In the genomic region with DNA sequence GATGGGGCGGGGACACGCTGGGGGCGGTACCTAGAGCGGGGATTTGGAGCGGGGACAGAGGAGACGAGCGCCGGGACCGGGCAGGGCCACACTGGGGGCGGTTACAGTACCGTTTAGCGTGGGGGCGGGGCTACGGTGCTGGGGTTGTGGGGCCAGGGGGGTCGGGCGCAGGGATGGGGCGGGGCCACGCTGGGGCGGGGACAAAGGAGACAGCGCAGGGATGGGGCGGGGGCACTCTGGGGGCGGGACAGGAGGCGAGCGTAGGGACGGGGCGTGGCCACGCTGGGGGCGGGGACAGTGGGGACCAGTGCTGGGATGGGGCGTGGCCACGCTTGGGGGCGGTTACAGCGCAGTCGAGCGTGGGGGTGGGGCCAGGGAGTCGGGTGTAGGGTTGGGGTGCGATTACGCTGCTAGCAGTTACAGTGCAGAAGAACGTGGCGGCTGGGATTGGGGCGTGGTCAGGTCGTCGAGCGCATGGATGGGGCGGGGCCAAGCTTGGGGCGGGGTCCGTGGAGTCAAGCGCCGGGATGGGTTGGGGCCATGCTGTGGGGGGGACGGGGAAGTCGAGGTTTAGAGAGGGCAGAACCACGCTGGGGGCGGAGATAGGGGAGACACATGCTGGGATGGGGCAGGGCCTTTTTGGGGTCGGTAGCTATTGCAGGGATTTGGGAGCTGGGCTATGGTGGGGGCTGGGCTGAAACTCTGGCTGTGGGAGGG, we compare ENCODE assay signal across 8 cellular contexts. TPM values are rescaled to one million over a fixed set of nuclear protein-coding genes. Genes with fewer than 3 reads are reported as not detected.
DNase-seq lines count a peak whose midpoint lies in the region; ATAC-seq and TF ChIP-seq lines count a peak whose summit lies in the region.

No MANE protein-coding gene starts in this region.

- TF ChIP-seq CTCF in GM10266 (IDR thresholded peaks at IDR 0.05; ENCODE audit: control insufficient read depth, insufficient read depth, low read depth, missing control alignments): no peak
- no peak for TF ChIP-seq CTCF in type B pancreatic cell (conservative IDR thresholded peaks at IDR 0.05)

- ATAC-seq in HG02885 (IDR thresholded peaks at IDR 0.05; ENCODE audit: poor library complexity, unreplicated experiment): peak; percentile 58
- peak; percentile 86 to 90 for ATAC-seq in left cardiac atrium

- intact Hi-C loops in left cardiac atrium (cut with DNase I) (loop anchor here in 1 of 2 donors (5.0 kb wide), 1 partner anchor 364 kb away; a partner anchor contains a TSS), posterior vena cava (cut with DNase I) (no loop called here)

- no peaks in the 10 kb centered on the region for H3K9me3 Mint-ChIP-seq in type B pancreatic cell

- H3K4me1 Mint-ChIP-seq in type B pancreatic cell (ENCODE audit: unreplicated experiment): peaks cover 9% of the 10 kb centered on the region

- peak overlapping the region; percentile 91 for H3K4me3 Mint-ChIP-seq in type B pancreatic cell

- no peaks in the 10 kb centered on the region for H3K27me3 Mint-ChIP-seq in type B pancreatic cell

- DNase-seq in GM10266 (ENCODE audit: extremely low spot score): peak; percentile 99
- peak; percentile 84 for DNase-seq in NCI-H1694 (lab: John Stamatoyannopoulos, UW)
- peak; percentile 98 to 99 (median 98) for DNase-seq in T-helper 1 cell
- DNase-seq in amniotic epithelial cell (ENCODE audit: low read depth): peak; percentile 95
- DNase-seq in left cardiac atrium: peak; percentile 99
- DNase-seq in posterior vena cava (ENCODE audit: low spot score): peak; percentile 100
- DNase-seq in type B pancreatic cell (ENCODE audit: extremely low spot score, unreplicated experiment): peak; percentile 99

- peaks cover 4% of the 10 kb centered on the region for H3K36me3 Mint-ChIP-seq in type B pancreatic cell

- peak overlapping the region; percentile 97 for H3K27ac Mint-ChIP-seq in type B pancreatic cell

RNA-seq across cellular contexts. Expression of a gene that starts 0.7 kb away (rescaled TPM):
- total RNA-seq in left cardiac atrium (100 to 1,000 TPM in 1 of 2 donors, 10 to 100 TPM in 1; 93.7 to 107 TPM), posterior vena cava (10 to 100 TPM; 37.1 to 41.2 TPM), type B pancreatic cell (ENCODE audit: low replicate concordance) (53.2 and 71.0 TPM in 2 replicates)

RNA-seq across cellular contexts. Expression of a gene that starts 2.5 kb away (rescaled TPM):
- total RNA-seq in left cardiac atrium (1 to 10 TPM in 1 of 2 donors, under 1 TPM in 1; 0.92 to 1.1 TPM), posterior vena cava (under 1 TPM; 0.65 to 0.71 TPM), type B pancreatic cell (ENCODE audit: low replicate concordance) (2.8 and 4.8 TPM in 2 replicates)

RNA-seq across cellular contexts. Expression of a gene that starts 11.9 kb away (rescaled TPM):
- total RNA-seq in left cardiac atrium (10 to 100 TPM; 65.7 to 71.7 TPM), posterior vena cava (10 to 100 TPM; 55.1 to 56.4 TPM), type B pancreatic cell (ENCODE audit: low replicate concordance) (61.6 and 70.7 TPM in 2 replicates)

RNA-seq across cellular contexts. Expression of a gene that starts 19.7 kb away (rescaled TPM):
- total RNA-seq in left cardiac atrium: 10 to 100 TPM; 29.6 to 33.0 TPM
- 10 to 100 TPM; 32.5 to 35.4 TPM for total RNA-seq in posterior vena cava
- 63.3 and 72.4 TPM in 2 replicates for total RNA-seq in type B pancreatic cell (ENCODE audit: low replicate concordance)

RNA-seq across cellular contexts. Expression of a gene that starts 39.8 kb away (rescaled TPM):
- not detected for total RNA-seq in left cardiac atrium
- total RNA-seq in posterior vena cava: not detected
- total RNA-seq in type B pancreatic cell (ENCODE audit: low replicate concordance): not detected in 2 replicates

Comparison
In these comparisons a context has a peak if more than half of its experiments do, and no peak if none do; other contexts are left out.
1. Peak in every context shown above with its lines: DNase-seq and ATAC-seq.